ENCODE assay signal across 8 cellular contexts in genomic region chr14:104724407-104724980, GRCh38. TPM values are rescaled to one million over a fixed set of nuclear protein-coding genes. Genes with fewer than 3 reads are reported as not detected.
A peak's percentile ranks its signal among the peaks of the same experiment; 100 is the strongest.
DNase-seq lines count a peak whose midpoint lies in the region; ATAC-seq, FAIRE-seq and TF ChIP-seq lines count a peak whose summit lies in the region.

No MANE protein-coding gene starts in this region.

- intact Hi-C loops in HCT116 (cut with micrococcal nuclease) (no loop called here), prostate gland (cut with DNase I) (no loop called here)

- H3K4me1 ChIP-seq in A549: peaks cover 46% of the 10 kb centered on the region
- H3K4me1 ChIP-seq in HCT116 (ENCODE audit: control insufficient read depth in 1 of 2, insufficient read depth in 2 of 2, low read length in 2 of 2): peaks cover 13 to 24% of the 10 kb centered on the region in 2 experiments
- H3K4me1 ChIP-seq in cardiac muscle cell (ENCODE audit: low read depth): peaks cover 23% of the 10 kb centered on the region
- no peaks in the 10 kb centered on the region for H3K4me1 ChIP-seq in prostate gland (replicated peaks)

- TF ChIP-seq CTCF in A549 (IDR thresholded peaks at IDR 0.05) (no peak), HCT116 (IDR thresholded peaks at IDR 0.05 in 2 of 3, conservative IDR thresholded peaks at IDR 0.05 in 1 of 3; ENCODE audit: borderline replicate concordance in 1 of 3, insufficient read depth in 1 of 3, low read depth in 2 of 3, low read length in 2 of 3) (no peak), cardiac muscle cell (IDR thresholded peaks at IDR 0.05; ENCODE audit: low read depth, low read length) (no peak), prostate gland (IDR thresholded peaks at IDR 0.05) (no peak)

- H3K79me2 ChIP-seq in HCT116 (ENCODE audit: insufficient read depth, low read length): no peaks in the 10 kb centered on the region

- TF ChIP-seq POLR2A in A549 (IDR thresholded peaks at IDR 0.05; ENCODE audit: low read length) (no peak), HCT116 (IDR thresholded peaks at IDR 0.05; ENCODE audit: borderline replicate concordance, extremely low read depth, insufficient read depth, insufficient read length) (no peak), prostate gland (IDR thresholded peaks at IDR 0.05) (no peak)

- TF ChIP-seq EP300 in A549 (IDR thresholded peaks at IDR 0.05): no peak

- H3K9me3 ChIP-seq in A549: no peaks in the 10 kb centered on the region
- no peaks in the 10 kb centered on the region for H3K9me3 ChIP-seq in HCT116 (ENCODE audit: control insufficient read depth in 1 of 2, insufficient read depth in 1 of 2, low read depth in 1 of 2, low read length in 2 of 2)
- no peaks in the 10 kb centered on the region for H3K9me3 ChIP-seq in cardiac muscle cell (ENCODE audit: low read depth)
- H3K9me3 ChIP-seq in prostate gland: no peaks in the 10 kb centered on the region

- H3K4me2 ChIP-seq in A549 (peak overlapping the region; percentile 94), HCT116 (ENCODE audit: low read length) (peak overlapping the region; percentile 98)

- no peaks in the 10 kb centered on the region for H3K27me3 ChIP-seq in HCT116 (ENCODE audit: insufficient read depth, low read length)
- H3K27me3 ChIP-seq in cardiac muscle cell: no peaks in the 10 kb centered on the region
- H3K27me3 ChIP-seq in prostate gland (replicated peaks; ENCODE audit: insufficient read depth): no peaks in the 10 kb centered on the region

- FAIRE-seq in A549 (lab: Jason Lieb, UNC): no peak

- BruUV-seq in HCT116 (replicated peaks; lab: Mats Ljungman, UMichigan): no TSS peak

- ATAC-seq in A549 (peak; percentile 5 to 12), HCT116 (peak; percentile 41), HG02970 (IDR thresholded peaks at IDR 0.05; ENCODE audit: low FRiP score, unreplicated experiment) (no peak)

- H2AFZ ChIP-seq in HCT116 (ENCODE audit: low read depth, low read length, poor library complexity, severe bottlenecking): no peak overlapping the region

- TF ChIP-seq RAD21 in A549 (conservative IDR thresholded peaks at IDR 0.05 in 1 of 2, IDR thresholded peaks at IDR 0.05 in 1 of 2) (no peak), HCT116 (IDR thresholded peaks at IDR 0.05; ENCODE audit: low read depth) (no peak)

- H3K4me3 ChIP-seq in A549 (peak overlapping the region; percentile 71), HCT116 (replicated peaks in 1 of 2; ENCODE audit: low read depth in 1 of 2, low read length in 2 of 2) (peak overlapping the region; percentile 54 to 76), cardiac muscle cell (peak overlapping the region; percentile 76), prostate gland (peak overlapping the region; percentile 67 to 73)

- DNase-seq in A549 (ENCODE audit: low read depth in 1 of 2, low spot score in 1 of 2): peak; percentile 38 to 58
- no peak for DNase-seq in HCT116 (ENCODE audit: low read depth, low spot score)
- DNase-seq in activated CD8-positive, alpha-beta memory T cell treated with anti-CD3 and anti-CD28 coated beads, Interleukin-2, amount 50 U/mL, for 4 hours: peak; percentile 28
- DNase-seq in cardiac muscle cell (ENCODE audit: low read depth in 1 of 2, low spot score in 1 of 2): peak in 1 of 2 donors; percentile 24
- DNase-seq in prostate gland (ENCODE audit: low spot score): no peak
- DNase-seq in hepatic stellate cell (ENCODE audit: low spot score): no peak
- no peak for DNase-seq in COR-L47 (lab: John Stamatoyannopoulos, UW)

- WGBS in A549 (ENCODE audit: missing lambda C conversion rate): 6% methylated on average over 11 of the region's 27 CpGs
- 6% methylated on average over 26 of the region's 27 CpGs for WGBS in prostate gland

- H3K9me2 ChIP-seq in HCT116 (ENCODE audit: insufficient read depth): no peaks in the 10 kb centered on the region

- POLR2A ChIA-PET in A549 (lab: Yijun Ruan, JAX): interaction anchor here (1.1 to 1.5 kb wide), 2 partner anchors 28 to 37 kb away, joined by 5 read pairs; partner anchors contain the start of gene SIVA1
- POLR2A ChIA-PET in HCT116 (lab: Charles Lee): interaction anchor here (0.8 to 1.2 kb wide), 2 partner anchors 28 to 47 kb away, joined by 3 to 5 read pairs; partner anchors contain the start of gene SIVA1

- H3K27ac ChIP-seq in A549 (peak overlapping the region; percentile 82 to 92), HCT116 (ENCODE audit: low read depth, low read length) (peak overlapping the region; percentile 68; the same call in 1 of the 2 replicates), cardiac muscle cell (no peak overlapping the region), prostate gland (peak overlapping the region; percentile 40 to 56)

- no peaks in the 10 kb centered on the region; a peak in 1 of 4 replicates for H3K36me3 ChIP-seq in HCT116 (ENCODE audit: control insufficient read depth in 1 of 2, insufficient read depth in 2 of 2, low read length in 2 of 2)
- H3K36me3 ChIP-seq in cardiac muscle cell: no peaks in the 10 kb centered on the region
- H3K36me3 ChIP-seq in prostate gland: no peaks in the 10 kb centered on the region

- no peaks in the 10 kb centered on the region for H4K20me1 ChIP-seq in HCT116 (ENCODE audit: insufficient read depth)

- RAD21 ChIA-PET in HCT116 (lab: Charles Lee; ENCODE audit: low non-redundant PET in 1 of 2, low total read pairs in 2 of 2, uncharacterized antibody in 2 of 2, unreplicated experiment in 2 of 2): no interaction called here

- H3K9ac ChIP-seq in HCT116 (ENCODE audit: low read length): peak overlapping the region; percentile 71

- CTCF ChIA-PET in A549 (lab: Yijun Ruan, JAX) (interaction anchor here (1.1 to 6.2 kb wide), 13 partner anchors 12 to 321 kb away, joined by 3 to 65 read pairs (median 7); no protein-coding TSS in a partner anchor), HCT116 (lab: Charles Lee) (interaction anchor here (0.7 to 1.6 kb wide), 6 partner anchors 9 to 59 kb away, joined by 3 to 5 read pairs (median 4); partner anchors contain the start of gene SIVA1)

TF ChIP-seq in A549, 52 proteins besides CTCF, POLR2A, EP300 and RAD21 (continues in another document):
- no peak for TF ChIP-seq EHF (CRISPR knock-in tag; IDR thresholded peaks at IDR 0.05)
- peak; percentile 2 to 27; a peak in 1 of 5 replicates for TF ChIP-seq JUN (IDR thresholded peaks at IDR 0.05)
- TF ChIP-seq RARB (CRISPR knock-in tag; IDR thresholded peaks at IDR 0.05): no peak
- TF ChIP-seq USF2 (IDR thresholded peaks at IDR 0.05): no peak
- TF ChIP-seq ZC3H11A (IDR thresholded peaks at IDR 0.05): no peak
- no peak for TF ChIP-seq RCOR1 (IDR thresholded peaks at IDR 0.05; ENCODE audit: low read depth, low read length)

TF ChIP-seq in HCT116, 20 proteins besides CTCF, POLR2A, EP300 and RAD21:
- TF ChIP-seq YY1 (IDR thresholded peaks at IDR 0.05; ENCODE audit: extremely low read depth, insufficient replicate concordance, low read depth, low read length) (peak; percentile 1), MAX (IDR thresholded peaks at IDR 0.05) (no peak)

RNA-seq across cellular contexts. Expression of gene ADSS1, which starts 0.5 kb away (rescaled TPM):
- polyA plus RNA-seq in A549 (2011; rRNA removed) (8.8 and 10.1 TPM in 2 replicates), A549 (2017; fragmentation: RNase III; extraction: RNeasy Plus Mini Kit Qiagen cat#74134 plus additional on column Dnase treatment) (6.2 to 8.3 TPM (median 7.4 TPM) in 3 replicates), cardiac muscle cell (53.4 and 73.3 TPM in 2 replicates)
- 6.0 and 6.2 TPM in 2 replicates for polyA plus RNA-seq in A549 (2012; cell fraction: cytosol; rRNA removed)
- 17.9 and 19.6 TPM in 2 replicates for polyA plus RNA-seq in A549 (2012; cell fraction: nucleus; rRNA removed)
- 6.5 and 9.5 TPM in 2 replicates for polyA minus RNA-seq in A549 (2011; rRNA and poly(A)+ RNA removed)
- total RNA-seq in HCT116 (2021; ENCODE audit: unreplicated experiment) (9.9 TPM), cardiac muscle cell (53.8 and 63.8 TPM in 2 replicates), prostate gland (10 to 100 TPM; 18.3 to 44.4 TPM)
- 12.5 and 15.4 TPM in 2 replicates for polyA plus RNA-seq in HCT116 (2012)

RNA-seq across cellular contexts. Expression of gene SIVA1, which starts 28.5 kb away (rescaled TPM):
- 90.0 and 94.2 TPM in 2 replicates for polyA plus RNA-seq in A549 (2011; rRNA removed)
- polyA plus RNA-seq in A549 (2012; cell fraction: cytosol; rRNA removed): 477 and 601 TPM in 2 replicates
- 376 and 581 TPM in 2 replicates for polyA plus RNA-seq in A549 (2012; cell fraction: nucleus; rRNA removed)
- 157 to 169 TPM (median 163 TPM) in 3 replicates for polyA plus RNA-seq in A549 (2017; fragmentation: RNase III; extraction: RNeasy Plus Mini Kit Qiagen cat#74134 plus additional on column Dnase treatment)
- polyA minus RNA-seq in A549 (2011; rRNA and poly(A)+ RNA removed): 12.3 and 14.4 TPM in 2 replicates
- 141 TPM for total RNA-seq in HCT116 (2021; ENCODE audit: unreplicated experiment)
- polyA plus RNA-seq in HCT116 (2012): 142 and 171 TPM in 2 replicates
- 217 and 278 TPM in 2 replicates for total RNA-seq in cardiac muscle cell
- polyA plus RNA-seq in cardiac muscle cell: 124 and 145 TPM in 2 replicates
- 100 to 1,000 TPM; 249 to 514 TPM for total RNA-seq in prostate gland

RNA-seq across cellular contexts. Expression of gene INF2, which starts 35.1 kb away (rescaled TPM):
- polyA plus RNA-seq in A549 (2011; rRNA removed) (23.6 and 24.7 TPM in 2 replicates), A549 (2017; fragmentation: RNase III; extraction: RNeasy Plus Mini Kit Qiagen cat#74134 plus additional on column Dnase treatment) (71.2 to 76.6 TPM (median 72.0 TPM) in 3 replicates), cardiac muscle cell (14.1 and 14.5 TPM in 2 replicates)
- 68.4 and 94.0 TPM in 2 replicates for polyA plus RNA-seq in A549 (2012; cell fraction: cytosol; rRNA removed)
- 224 and 375 TPM in 2 replicates for polyA plus RNA-seq in A549 (2012; cell fraction: nucleus; rRNA removed)
- polyA minus RNA-seq in A549 (2011; rRNA and poly(A)+ RNA removed): 19.6 and 27.7 TPM in 2 replicates
- total RNA-seq in HCT116 (2021; ENCODE audit: unreplicated experiment) (95.8 TPM), cardiac muscle cell (36.5 and 62.4 TPM in 2 replicates), prostate gland (100 to 1,000 TPM in 1 of 2 donors, 10 to 100 TPM in 1; 50.1 to 210 TPM)
- polyA plus RNA-seq in HCT116 (2012): 43.9 and 46.6 TPM in 2 replicates

Comparison
In these comparisons a context has a peak if more than half of its experiments do, and no peak if none do; other contexts are left out.
1. DNase-seq: peak in A549 (2 of 2) and activated CD8-positive, alpha-beta memory T cell treated with anti-CD3 and anti-CD28 coated beads, Interleukin-2, amount 50 U/mL, for 4 hours (single experiment); none in HCT116 (single experiment), prostate gland (single experiment), hepatic stellate cell (single experiment) and COR-L47 (single experiment).
2. Peak in every context shown above with its lines, with median percentiles within 50 percentile points of each other: H3K4me3 ChIP-seq.